18 cellular contexts compared by ENCODE assay signal in the genomic region with DNA sequence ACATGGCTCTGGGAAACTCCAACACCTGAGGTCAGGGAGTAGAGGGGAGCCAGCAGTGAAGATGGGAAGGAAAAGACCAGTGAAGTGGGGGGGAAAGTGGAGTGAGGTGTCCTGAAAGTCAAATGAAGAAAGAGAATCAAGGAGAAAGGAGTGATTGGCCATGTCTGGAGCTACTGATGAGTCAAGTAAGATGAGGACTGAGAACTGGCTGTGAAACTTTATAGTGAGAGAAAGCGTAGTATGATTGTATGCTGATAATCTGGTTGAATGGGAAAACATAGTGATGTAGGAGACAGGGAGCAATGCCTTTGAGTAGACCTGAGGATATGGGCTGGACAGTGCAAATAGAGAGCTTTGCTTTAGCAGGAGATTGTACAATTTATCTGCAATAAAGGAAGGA.
DNase-seq lines count a peak whose midpoint lies in the region; ATAC-seq and TF ChIP-seq lines count a peak whose summit lies in the region.
"Had no signal": no experiment of that assay in that cellular context is flagged by ENCODE, and none has a peak within 500 bp of the region (broad histone marks: within the 10 kb centered on the region; RNA-seq: fewer than 3 reads in every experiment).

No MANE protein-coding gene starts in this region.

- WGBS in esophagus squamous epithelium, 2 donors, result 67 to 85% methylated on average over 1 of the region's 1 CpG

- H3K4me3 ChIP-seq in esophagus squamous epithelium (no peak overlapping the region), osteoblast (ENCODE audit: insufficient read depth, low read length) (no peak overlapping the region)
- H3K4me3 ChIP-seq: BLaER1 treated with 17β-estradiol and CSF1 and Interleukin-3, amounts not matched to agents 10 nM and 100 nM had no signal

- H3K27ac Mint-ChIP-seq in HFFc6, result no peak overlapping the region
- H3K27ac Mint-ChIP-seq: B cell; CD8-positive, alpha-beta T cell had no signal

- no peaks in the 10 kb centered on the region; the same call in 1 of the 2 replicates for H3K27me3 Mint-ChIP-seq in HFFc6 (ENCODE audit: insufficient read depth)
- H3K27me3 Mint-ChIP-seq: B cell had no signal

- H3K36me3 ChIP-seq in esophagus squamous epithelium (no peaks in the 10 kb centered on the region), osteoblast (ENCODE audit: insufficient read depth, low read length) (no peaks in the 10 kb centered on the region)
- H3K36me3 ChIP-seq: BLaER1 treated with 17β-estradiol and CSF1 and Interleukin-3, amounts not matched to agents 10 nM and 100 nM had no signal

- no peak overlapping the region for H3K4me2 ChIP-seq in osteoblast (ENCODE audit: insufficient read depth, low read length)
- H3K4me2 ChIP-seq: BLaER1 treated with 17β-estradiol and CSF1 and Interleukin-3, amounts not matched to agents 10 nM and 100 nM had no signal

- intact Hi-C loops in esophagus squamous epithelium (cut with DNase I), result no loop called here

- H3K27ac ChIP-seq in esophagus squamous epithelium, result peak overlapping the region in 3 of 4 donors; percentile 5 to 58 (median 56)
- no peak overlapping the region for H3K27ac ChIP-seq in osteoblast (ENCODE audit: low read depth, low read length)
- H3K27ac ChIP-seq: BLaER1 treated with 17β-estradiol and CSF1 and Interleukin-3, amounts not matched to agents 10 nM and 100 nM had no signal

- H3K36me3 Mint-ChIP-seq in HFFc6 (ENCODE audit: low read depth), result no peaks in the 10 kb centered on the region

- H3K27me3 ChIP-seq in esophagus squamous epithelium (no peaks in the 10 kb centered on the region), osteoblast (ENCODE audit: insufficient read depth, low read length) (no peaks in the 10 kb centered on the region)
- H3K27me3 ChIP-seq: BLaER1 treated with 17β-estradiol and CSF1 and Interleukin-3, amounts not matched to agents 10 nM and 100 nM had no signal

- H3K9me3 ChIP-seq in esophagus squamous epithelium (no peaks in the 10 kb centered on the region), osteoblast (ENCODE audit: low read depth, low read length) (no peaks in the 10 kb centered on the region)

- no peaks in the 10 kb centered on the region for H4K20me1 ChIP-seq in osteoblast (ENCODE audit: insufficient read depth, low read length)
- H4K20me1 ChIP-seq: BLaER1 treated with 17β-estradiol and CSF1 and Interleukin-3, amounts not matched to agents 10 nM and 100 nM had no signal

- TF ChIP-seq POLR2A in esophagus squamous epithelium (IDR thresholded peaks at IDR 0.05), result no peak

- peaks cover 19% of the 10 kb centered on the region for H3K4me1 Mint-ChIP-seq in HFFc6 (ENCODE audit: low read depth)
- H3K4me1 Mint-ChIP-seq: B cell had no signal

- ATAC-seq in GM19023 (IDR thresholded peaks at IDR 0.05; ENCODE audit: unreplicated experiment), result no peak
- no peak for ATAC-seq in GM18907 (IDR thresholded peaks at IDR 0.05; ENCODE audit: unreplicated experiment)
- ATAC-seq: CD8-positive, alpha-beta T cell; HCT116 had no signal

- DNase-seq in HFFc6 (peak; percentile 9), dedifferentiated amniotic fluid mesenchymal stem cell (ENCODE audit: extremely low spot score) (peak; percentile 39), esophagus squamous epithelium (lab: John Stamatoyannopoulos, UW) (no peak), osteoblast (ENCODE audit: insufficient read length, low spot score, missing footprints) (peak; percentile 54), NCI-H524 treated with DMSO at 0.1 percent for 48 hours (lab: John Stamatoyannopoulos, UW) (no peak), SW 1271 (lab: John Stamatoyannopoulos, UW) (no peak)
- DNase-seq: Calu3; CD8-positive, alpha-beta T cell; DMS79 treated with DMSO at 0.1 percent for 48 hours; GF-D8; GOT3; H7; KBM-7 had no signal

- H3K79me2 ChIP-seq in osteoblast (ENCODE audit: insufficient read depth, low read length), result no peaks in the 10 kb centered on the region

- peaks cover 4% of the 10 kb centered on the region for H3K9me3 Mint-ChIP-seq in HFFc6
- H3K9me3 Mint-ChIP-seq: CD8-positive, alpha-beta T cell had no signal

- no peak overlapping the region for H2AFZ ChIP-seq in osteoblast (ENCODE audit: low read length)

- no peak overlapping the region for H3K4me3 Mint-ChIP-seq in HFFc6
- H3K4me3 Mint-ChIP-seq: B cell; CD8-positive, alpha-beta T cell had no signal

- TF ChIP-seq CTCF in HFFc6 (IDR thresholded peaks at IDR 0.05) (no peak), esophagus squamous epithelium (IDR thresholded peaks at IDR 0.05) (no peak), osteoblast (IDR thresholded peaks at IDR 0.05; ENCODE audit: extremely low read depth, low read depth, low read length) (no peak)

- H3K4me1 ChIP-seq in esophagus squamous epithelium (peaks cover 10 to 50% (median 15%) of the 10 kb centered on the region in 3 donors), osteoblast (ENCODE audit: insufficient read depth, low read length) (peaks cover 26% of the 10 kb centered on the region)
- H3K4me1 ChIP-seq: BLaER1 treated with 17β-estradiol and CSF1 and Interleukin-3, amounts not matched to agents 10 nM and 100 nM had no signal

Comparison
In these comparisons a context has a peak if more than half of its experiments do, and no peak if none do; other contexts are left out.
1. DNase-seq: peak in HFFc6 (single experiment), dedifferentiated amniotic fluid mesenchymal stem cell (single experiment) and osteoblast (single experiment); none in esophagus squamous epithelium (single experiment), NCI-H524 treated with DMSO at 0.1 percent for 48 hours (single experiment) and SW 1271 (0 of 2).